Comparison of ENCODE assay signal across 23 cellular contexts in genomic region chr10:119644994-119645393, GRCh38. TPM values are rescaled to one million over a fixed set of nuclear protein-coding genes. Genes with fewer than 3 reads are reported as not detected.
DNase-seq lines count a peak whose midpoint lies in the region; ATAC-seq, FAIRE-seq and TF ChIP-seq lines count a peak whose summit lies in the region.
"Had no signal": no experiment of that assay in that cellular context is flagged by ENCODE, and none has a peak within 500 bp of the region (broad histone marks: within the 10 kb centered on the region; RNA-seq: fewer than 3 reads in every experiment).

No MANE protein-coding gene starts in this region.

- H3K4me2 ChIP-seq in HepG2 (ENCODE audit: low read depth, low read length) (no peak overlapping the region), K562 (ENCODE audit: insufficient read depth, low read length) (no peak overlapping the region)
- H3K4me2 ChIP-seq: A549; BLaER1 treated with 17β-estradiol and CSF1 and Interleukin-3, amounts not matched to agents 10 nM and 100 nM had no signal

- no peak for ATAC-seq in HepG2
- ATAC-seq in right lobe of liver, result no peak
- ATAC-seq in K562, result no peak

- CTCF ChIA-PET in HepG2 (lab: Yijun Ruan, JAX; ENCODE audit: low intra/inter-chr PET ratio, low total read pairs) (no interaction called here), K562 (lab: Yijun Ruan, JAX; ENCODE audit: low intra/inter-chr PET ratio) (interaction anchor here (1.1 kb wide), 1 partner anchor 28 kb away, joined by 3 read pairs; no protein-coding TSS in a partner anchor)

- H2AFZ ChIP-seq in HepG2 (ENCODE audit: low read length), result no peak overlapping the region
- no peak overlapping the region for H2AFZ ChIP-seq in K562 (ENCODE audit: low read depth, low read length)

- peaks cover 61% of the 10 kb centered on the region for H3K4me1 ChIP-seq in HepG2 (ENCODE audit: insufficient read depth, low read length)
- peaks cover 0 to 9% (median 3%) of the 10 kb centered on the region in 4 donors for H3K4me1 ChIP-seq in right lobe of liver
- H3K4me1 ChIP-seq in K562 (replicated peaks in 1 of 2; ENCODE audit: control insufficient read depth in 2 of 2, insufficient read depth in 2 of 2, low read length in 2 of 2), result no peaks in the 10 kb centered on the region
- H3K4me1 ChIP-seq in right atrium auricular region, result no peaks in the 10 kb centered on the region
- H3K4me1 ChIP-seq: A549 had no signal

- no peaks in the 10 kb centered on the region for H3K27me3 ChIP-seq in HepG2 (ENCODE audit: control insufficient read depth in 1 of 2, insufficient read depth in 2 of 2, low read length in 2 of 2)
- no peaks in the 10 kb centered on the region for H3K27me3 ChIP-seq in right lobe of liver
- H3K27me3 ChIP-seq in K562 (ENCODE audit: control insufficient read depth in 2 of 2, insufficient read depth in 2 of 2, low read length in 2 of 2), result no peaks in the 10 kb centered on the region
- H3K27me3 ChIP-seq in right atrium auricular region, result no peaks in the 10 kb centered on the region
- H3K27me3 ChIP-seq: BE2C; BLaER1 treated with 17β-estradiol and CSF1 and Interleukin-3, amounts not matched to agents 10 nM and 100 nM had no signal

- H3K9me3 ChIP-seq in HepG2 (ENCODE audit: low read length), result no peaks in the 10 kb centered on the region
- H3K9me3 ChIP-seq in right lobe of liver, result no peaks in the 10 kb centered on the region
- peaks cover 2% of the 10 kb centered on the region for H3K9me3 ChIP-seq in K562 (replicated peaks; ENCODE audit: control insufficient read depth, insufficient read depth, low read depth, low read length)
- no peaks in the 10 kb centered on the region for H3K9me3 ChIP-seq in right atrium auricular region
- H3K9me3 ChIP-seq: A549, BE2C had no signal

- H3K4me3 ChIP-seq in HepG2 (replicated peaks in 1 of 3; ENCODE audit: insufficient read depth in 1 of 3, low read depth in 2 of 3, low read length in 3 of 3) (no peak overlapping the region), right lobe of liver (no peak overlapping the region), K562 (no peak overlapping the region), right atrium auricular region (no peak overlapping the region)
- H3K4me3 ChIP-seq: A549; BLaER1 treated with 17β-estradiol and CSF1 and Interleukin-3, amounts not matched to agents 10 nM and 100 nM had no signal

- H3K27ac ChIP-seq in HepG2 (ENCODE audit: extremely low read length, insufficient read depth, low read length), result no peak overlapping the region
- H3K27ac ChIP-seq in right lobe of liver, result no peak overlapping the region
- H3K27ac ChIP-seq in K562 (ENCODE audit: extremely low read depth, low read depth, low read length), result no peak overlapping the region
- no peak overlapping the region for H3K27ac ChIP-seq in right atrium auricular region
- H3K27ac ChIP-seq: A549; BLaER1 treated with 17β-estradiol and CSF1 and Interleukin-3, amounts not matched to agents 10 nM and 100 nM had no signal

- H3K36me3 ChIP-seq in HepG2 (replicated peaks in 1 of 2; ENCODE audit: control insufficient read depth in 1 of 2, insufficient read depth in 2 of 2, low read length in 2 of 2) (no peaks in the 10 kb centered on the region), right lobe of liver (no peaks in the 10 kb centered on the region), K562 (ENCODE audit: control insufficient read depth, insufficient read depth, low read length) (no peaks in the 10 kb centered on the region), right atrium auricular region (no peaks in the 10 kb centered on the region)
- H3K36me3 ChIP-seq: BE2C had no signal

- in situ Hi-C loops in HepG2 (cut with HindIII; ENCODE audit: extremely low pct_ligation_motif_present, low pct_unique_long_range_greater_than_20kb), result no loop called here
- in situ Hi-C loops in K562 (cut with MboI), result no loop called here

- BruUV-seq in HepG2 (replicated peaks; lab: Mats Ljungman, UMichigan), result no TSS peak
- no TSS peak for BruUV-seq in K562 (replicated peaks; lab: Mats Ljungman, UMichigan)

- H3K9ac ChIP-seq in HepG2 (ENCODE audit: insufficient read depth, low read depth, low read length) (no peak overlapping the region), K562 (ENCODE audit: insufficient read depth in 1 of 2, low read depth in 2 of 2, low read length in 2 of 2) (no peak overlapping the region)
- H3K9ac ChIP-seq: BLaER1 treated with 17β-estradiol and CSF1 and Interleukin-3, amounts not matched to agents 10 nM and 100 nM had no signal

- H4K20me1 ChIP-seq in HepG2 (ENCODE audit: insufficient read depth, low read length), result no peaks in the 10 kb centered on the region
- H4K20me1 ChIP-seq in K562 (replicated peaks; ENCODE audit: control insufficient read depth, insufficient read depth, low read length), result no peaks in the 10 kb centered on the region
- H4K20me1 ChIP-seq: BLaER1 treated with 17β-estradiol and CSF1 and Interleukin-3, amounts not matched to agents 10 nM and 100 nM had no signal

- FAIRE-seq in HepG2 (lab: Jason Lieb, UNC), result no peak
- no peak for FAIRE-seq in K562 (lab: Jason Lieb, UNC)
- FAIRE-seq: A549, GM12892, H1 had no signal

- no peaks in the 10 kb centered on the region for H3K79me2 ChIP-seq in HepG2 (ENCODE audit: insufficient read depth, low read length)
- no peaks in the 10 kb centered on the region for H3K79me2 ChIP-seq in K562 (ENCODE audit: control insufficient read depth, insufficient read depth, low read length)

- no peak for TF ChIP-seq CTCF in HepG2 (CRISPR knock-in tag; IDR thresholded peaks at IDR 0.05)
- TF ChIP-seq CTCF in right lobe of liver (IDR thresholded peaks at IDR 0.05), result no peak
- TF ChIP-seq CTCF in K562 (IDR thresholded peaks at IDR 0.05 in 2 of 3, conservative IDR thresholded peaks at IDR 0.05 in 1 of 3; ENCODE audit: insufficient read depth in 2 of 3, low read depth in 1 of 3, low read length in 3 of 3), result no peak
- TF ChIP-seq CTCF in right atrium auricular region (IDR thresholded peaks at IDR 0.05), result no peak

- H3K9me1 ChIP-seq in K562 (ENCODE audit: control insufficient read depth, insufficient read depth, low read length), result no peaks in the 10 kb centered on the region

- intact Hi-C loops in HepG2 (cut with micrococcal nuclease; ENCODE audit: unreplicated experiment) (no loop called here), right lobe of liver (cut with DNase I) (no loop called here), K562 (cut with micrococcal nuclease) (no loop called here)

- TF ChIP-seq RAD21 in HepG2 (CRISPR knock-in tag; IDR thresholded peaks at IDR 0.05), result no peak
- TF ChIP-seq RAD21 in K562 (CRISPR knock-in tag; conservative IDR thresholded peaks at IDR 0.05 in 1 of 2, IDR thresholded peaks at IDR 0.05 in 1 of 2), result no peak

- no peak for TF ChIP-seq EP300 in HepG2 (IDR thresholded peaks at IDR 0.05; ENCODE audit: low read depth in 2 of 2, low read length in 2 of 2)
- TF ChIP-seq EP300 in HepG2 (CRISPR knock-in tag; IDR thresholded peaks at IDR 0.05; ENCODE audit: borderline replicate concordance), result no peak
- no peak for TF ChIP-seq EP300 in K562 (IDR thresholded peaks at IDR 0.05; ENCODE audit: low read length)

- DNase-seq in HepG2 (ENCODE audit: low spot score) (no peak), right lobe of liver (no peak), OCI-M1 (lab: John Stamatoyannopoulos, UW) (peak; percentile 38), K562 (ENCODE audit: extremely low read depth in 1 of 4, low spot score in 3 of 4) (no peak), SW 1271 (lab: John Stamatoyannopoulos, UW) (no peak), right atrium auricular region (ENCODE audit: low spot score) (no peak)
- no peak for DNase-seq in NK-92 treated with Interleukin-12 subunit alpha and Interleukin-12 subunit beta, amount 100 ng/mL, for 24 hours (lab: John Stamatoyannopoulos, UW)
- DNase-seq: 8988T; ACHN; AML-193; Calu3; CD4-positive, alpha-beta T cell; CD8-positive, alpha-beta memory T cell; COR-L47; DMS79 treated with DMSO at 0.1 percent for 48 hours; GF-D8; HCEC 1CT; HFFc6 had no signal

- POLR2A ChIA-PET in HepG2 (lab: Yijun Ruan, JAX), result interaction anchor here (0.9 to 1.3 kb wide), 2 partner anchors 48 to 80 kb away, joined by 3 to 4 read pairs; partner anchors contain the start of gene TIAL1
- POLR2A ChIA-PET in K562 (lab: Yijun Ruan, JAX), result no interaction called here

- TF ChIP-seq POLR2A in HepG2 (IDR thresholded peaks at IDR 0.05; ENCODE audit: insufficient read depth in 1 of 2, low read depth in 2 of 2, low read length in 2 of 2) (no peak), right lobe of liver (IDR thresholded peaks at IDR 0.05) (no peak), K562 (conservative IDR thresholded peaks at IDR 0.05) (no peak)

- 76% methylated on average over 3 of the region's 3 CpGs for WGBS in HepG2 (ENCODE audit: low lambda C conversion rate)
- 90% methylated on average over 3 of the region's 3 CpGs for WGBS in right lobe of liver (ENCODE audit: insufficient coverage, low coverage, low lambda C conversion rate, missing lambda C conversion rate)
- 44% methylated on average over 3 of the region's 3 CpGs for WGBS in K562 (ENCODE audit: insufficient coverage, low coverage, missing lambda C conversion rate)

RNA-seq across cellular contexts. Expression of gene BAG3, which starts 6.2 kb away (rescaled TPM):
- total RNA-seq in HepG2 (2016; rRNA removed; fragmentation: Illumina TruSeq; extraction: Trizol), result 6.7 and 7.9 TPM in 2 replicates
- total RNA-seq in HepG2 (2016; cell fraction: cytosol; rRNA removed; fragmentation: Illumina TruSeq; extraction: Trizol; ENCODE audit: low read depth), result 1.7 and 2.0 TPM in 2 replicates
- total RNA-seq in HepG2 (2016; cell fraction: insoluble cytoplasmic fraction; rRNA removed; fragmentation: Illumina TruSeq; extraction: Trizol), result 6.7 and 7.5 TPM in 2 replicates
- total RNA-seq in HepG2 (2016; cell fraction: membrane; rRNA removed; fragmentation: Illumina TruSeq; extraction: Trizol), result 4.9 and 5.1 TPM in 2 replicates
- total RNA-seq in HepG2 (2016; cell fraction: nucleus; rRNA removed; fragmentation: Illumina TruSeq; extraction: Trizol), result 4.8 and 6.3 TPM in 2 replicates
- 2.9 and 3.0 TPM in 2 replicates for polyA plus RNA-seq in HepG2 (2011; rRNA removed)
- 2.5 and 3.1 TPM in 2 replicates for polyA plus RNA-seq in HepG2 (2011; cell fraction: cytosol; rRNA removed)
- polyA plus RNA-seq in HepG2 (2011; cell fraction: nucleus; rRNA removed), result 9.0 and 9.5 TPM in 2 replicates
- 12.7 and 14.8 TPM in 2 replicates for polyA plus RNA-seq in HepG2 (2012)
- polyA plus RNA-seq in HepG2 (2016; cell fraction: cytosol; fragmentation: Illumina TruSeq; extraction: Trizol; ENCODE audit: low read depth), result 1.9 and 2.1 TPM in 2 replicates
- 15.1 and 20.8 TPM in 2 replicates for polyA plus RNA-seq in HepG2 (2016; cell fraction: insoluble cytoplasmic fraction; fragmentation: Illumina TruSeq; extraction: Trizol; ENCODE audit: low read depth)
- polyA plus RNA-seq in HepG2 (2016; cell fraction: membrane; fragmentation: Illumina TruSeq; extraction: Trizol; ENCODE audit: low read depth), result 3.2 and 4.9 TPM in 2 replicates
- polyA plus RNA-seq in HepG2 (2016; cell fraction: nucleus; fragmentation: Illumina TruSeq; extraction: Trizol; ENCODE audit: insufficient read depth, low read depth), result 14.7 and 18.1 TPM in 2 replicates
- 3.1 and 5.4 TPM in 2 replicates for polyA minus RNA-seq in HepG2 (2011; rRNA and poly(A)+ RNA removed; ENCODE audit: low replicate concordance)
- 6.2 and 6.5 TPM in 2 replicates for polyA minus RNA-seq in HepG2 (2011; cell fraction: cytosol; rRNA and poly(A)+ RNA removed)
- polyA minus RNA-seq in HepG2 (2011; cell fraction: nucleus; rRNA and poly(A)+ RNA removed), result 2.2 and 3.2 TPM in 2 replicates
- 10 to 100 TPM; 12.5 to 26.0 (median 18.2) TPM for total RNA-seq in right lobe of liver
- total RNA-seq in K562 (2011; cell fraction: chromatin; rRNA removed; ENCODE audit: low replicate concordance), result 6.2 and 7.7 TPM in 2 replicates
- total RNA-seq in K562 (2011; cell fraction: nucleolus; rRNA removed), result 5.0 and 5.5 TPM in 2 replicates
- 4.7 and 5.1 TPM in 2 replicates for total RNA-seq in K562 (2011; cell fraction: nucleoplasm; rRNA removed)
- total RNA-seq in K562 (2014; rRNA removed), result 9.7 and 14.2 TPM in 2 replicates
- total RNA-seq in K562 (2014; rRNA removed; fragmentation: Illumina TruSeq; extraction: Trizol), result 5.3 and 5.7 TPM in 2 replicates
- 7.2 and 9.2 TPM in 2 replicates for total RNA-seq in K562 (2015; rRNA removed; fragmentation: Illumina TruSeq; extraction: Trizol)
- 27.4 and 28.7 TPM in 2 replicates for total RNA-seq in K562 (2021)
- 2.6 and 4.7 TPM in 2 replicates for polyA plus RNA-seq in K562 (2011; rRNA removed)
- polyA plus RNA-seq in K562 (2011; cell fraction: cytosol; rRNA removed), result 3.8 and 6.1 TPM in 2 replicates
- polyA plus RNA-seq in K562 (2011; cell fraction: nucleus; rRNA removed), result 3.3 and 7.4 TPM in 2 replicates
- 27.9 and 31.0 TPM in 2 replicates for polyA plus RNA-seq in K562 (2012)
- 24.7 and 24.8 TPM in 2 replicates for polyA plus RNA-seq in K562 (2014; fragmentation: Illumina TruSeq; extraction: Trizol)
- polyA plus RNA-seq in K562 (2014; fragmentation: Nextera tagmentation; extraction: Ambion mirVana), result 1 to 10 TPM; 3.9 to 4.1 TPM
- 13.1 and 15.3 TPM in 2 replicates for polyA plus RNA-seq in K562 (2014; rRNA removed)
- polyA minus RNA-seq in K562 (2011; rRNA and poly(A)+ RNA removed), result 2.8 and 3.2 TPM in 2 replicates
- 9.2 and 11.0 TPM in 2 replicates for polyA minus RNA-seq in K562 (2011; cell fraction: cytosol; rRNA and poly(A)+ RNA removed)
- 3.1 and 3.9 TPM in 2 replicates for polyA minus RNA-seq in K562 (2011; cell fraction: nucleus; rRNA and poly(A)+ RNA removed)
- total RNA-seq in right atrium auricular region, result 100 to 1,000 TPM; 126 to 152 TPM

RNA-seq across cellular contexts. Expression of gene TIAL1, which starts 48.2 kb away (rescaled TPM):
- 31.5 and 36.6 TPM in 2 replicates for total RNA-seq in HepG2 (2016; rRNA removed; fragmentation: Illumina TruSeq; extraction: Trizol)
- 19.8 and 22.7 TPM in 2 replicates for total RNA-seq in HepG2 (2016; cell fraction: cytosol; rRNA removed; fragmentation: Illumina TruSeq; extraction: Trizol; ENCODE audit: low read depth)
- 32.7 and 33.0 TPM in 2 replicates for total RNA-seq in HepG2 (2016; cell fraction: insoluble cytoplasmic fraction; rRNA removed; fragmentation: Illumina TruSeq; extraction: Trizol)
- total RNA-seq in HepG2 (2016; cell fraction: membrane; rRNA removed; fragmentation: Illumina TruSeq; extraction: Trizol), result 32.9 and 34.8 TPM in 2 replicates
- total RNA-seq in HepG2 (2016; cell fraction: nucleus; rRNA removed; fragmentation: Illumina TruSeq; extraction: Trizol), result 74.7 and 93.9 TPM in 2 replicates
- 145 and 148 TPM in 2 replicates for polyA plus RNA-seq in HepG2 (2011; rRNA removed)
- polyA plus RNA-seq in HepG2 (2011; cell fraction: cytosol; rRNA removed), result 29.6 and 41.0 TPM in 2 replicates
- 368 and 448 TPM in 2 replicates for polyA plus RNA-seq in HepG2 (2011; cell fraction: nucleus; rRNA removed)
- 152 and 155 TPM in 2 replicates for polyA plus RNA-seq in HepG2 (2012)
- 16.3 and 18.6 TPM in 2 replicates for polyA plus RNA-seq in HepG2 (2016; cell fraction: cytosol; fragmentation: Illumina TruSeq; extraction: Trizol; ENCODE audit: low read depth)
- 72.0 and 75.0 TPM in 2 replicates for polyA plus RNA-seq in HepG2 (2016; cell fraction: insoluble cytoplasmic fraction; fragmentation: Illumina TruSeq; extraction: Trizol; ENCODE audit: low read depth)
- 36.1 and 39.6 TPM in 2 replicates for polyA plus RNA-seq in HepG2 (2016; cell fraction: membrane; fragmentation: Illumina TruSeq; extraction: Trizol; ENCODE audit: low read depth)
- polyA plus RNA-seq in HepG2 (2016; cell fraction: nucleus; fragmentation: Illumina TruSeq; extraction: Trizol; ENCODE audit: insufficient read depth, low read depth), result 291 and 317 TPM in 2 replicates
- 17.9 and 42.2 TPM in 2 replicates for polyA minus RNA-seq in HepG2 (2011; rRNA and poly(A)+ RNA removed; ENCODE audit: low replicate concordance)
- 27.6 and 31.4 TPM in 2 replicates for polyA minus RNA-seq in HepG2 (2011; cell fraction: cytosol; rRNA and poly(A)+ RNA removed)
- polyA minus RNA-seq in HepG2 (2011; cell fraction: nucleus; rRNA and poly(A)+ RNA removed), result 199 and 216 TPM in 2 replicates
- 10 to 100 TPM; 37.2 to 52.2 (median 46.3) TPM for total RNA-seq in right lobe of liver
- total RNA-seq in K562 (2011; cell fraction: chromatin; rRNA removed; ENCODE audit: low replicate concordance), result 198 and 514 TPM in 2 replicates
- total RNA-seq in K562 (2011; cell fraction: nucleolus; rRNA removed), result 93.2 and 115 TPM in 2 replicates
- 178 and 179 TPM in 2 replicates for total RNA-seq in K562 (2011; cell fraction: nucleoplasm; rRNA removed)
- 26.0 and 34.0 TPM in 2 replicates for total RNA-seq in K562 (2014; rRNA removed)
- total RNA-seq in K562 (2014; rRNA removed; fragmentation: Illumina TruSeq; extraction: Trizol), result 53.6 and 58.2 TPM in 2 replicates
- 44.0 and 45.3 TPM in 2 replicates for total RNA-seq in K562 (2015; rRNA removed; fragmentation: Illumina TruSeq; extraction: Trizol)
- total RNA-seq in K562 (2021), result 119 and 126 TPM in 2 replicates
- polyA plus RNA-seq in K562 (2011; rRNA removed), result 113 and 116 TPM in 2 replicates
- 19.5 and 43.1 TPM in 2 replicates for polyA plus RNA-seq in K562 (2011; cell fraction: cytosol; rRNA removed)
- 192 and 336 TPM in 2 replicates for polyA plus RNA-seq in K562 (2011; cell fraction: nucleus; rRNA removed)
- polyA plus RNA-seq in K562 (2012), result 74.9 and 83.6 TPM in 2 replicates
- 101 and 112 TPM in 2 replicates for polyA plus RNA-seq in K562 (2014; fragmentation: Illumina TruSeq; extraction: Trizol)
- polyA plus RNA-seq in K562 (2014; fragmentation: Nextera tagmentation; extraction: Ambion mirVana), result 10 to 100 TPM; 22.5 to 30.8 TPM
- polyA plus RNA-seq in K562 (2014; rRNA removed), result 89.3 and 98.7 TPM in 2 replicates
- 85.9 and 92.3 TPM in 2 replicates for polyA minus RNA-seq in K562 (2011; rRNA and poly(A)+ RNA removed)
- 30.6 and 32.8 TPM in 2 replicates for polyA minus RNA-seq in K562 (2011; cell fraction: cytosol; rRNA and poly(A)+ RNA removed)
- polyA minus RNA-seq in K562 (2011; cell fraction: nucleus; rRNA and poly(A)+ RNA removed), result 52.5 and 99.1 TPM in 2 replicates
- 10 to 100 TPM; 32.5 to 39.2 TPM for total RNA-seq in right atrium auricular region

Comparison
In these comparisons a context has a peak if more than half of its experiments do, and no peak if none do; other contexts are left out.
1. RNA of gene BAG3, which starts 6.2 kb away (total RNA-seq): 126 to 152 TPM in right atrium auricular region; 12.5 to 26.0 TPM in right lobe of liver, 4.7 to 28.7 TPM in K562 and 1.7 to 7.9 TPM in HepG2; every median in the first group is over 4 times any median in the second.